ENCODE assay signal across 11 cellular contexts in the genomic region with DNA sequence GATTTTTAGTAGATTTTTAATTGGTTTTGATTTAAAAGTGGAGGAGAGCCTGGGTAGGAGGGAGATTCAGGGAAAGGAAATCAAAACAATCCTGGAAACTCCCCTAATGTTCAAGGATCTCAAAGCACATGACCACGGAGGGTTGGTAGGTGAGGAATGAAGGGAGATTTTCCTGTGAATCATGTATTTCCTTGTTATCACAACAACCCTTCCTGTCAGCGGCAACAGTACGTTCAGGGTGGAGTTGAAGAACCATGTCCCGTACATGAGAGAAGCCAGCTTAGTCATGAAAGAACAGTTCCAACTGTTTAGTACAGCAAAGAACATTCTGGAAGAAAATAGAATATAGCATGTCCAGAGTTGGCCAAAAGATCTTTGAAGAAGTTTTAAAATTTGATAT.
DNase-seq lines count a peak whose midpoint lies in the region; ATAC-seq, FAIRE-seq and TF ChIP-seq lines count a peak whose summit lies in the region.
"Had no signal": no experiment of that assay in that cellular context is flagged by ENCODE, and none has a peak within 500 bp of the region (broad histone marks: within the 10 kb centered on the region; RNA-seq: fewer than 3 reads in every experiment).

No MANE protein-coding gene starts in this region.

- in situ Hi-C loops in astrocyte of the spinal cord (cut with HindIII; ENCODE audit: low sequenced_read_pairs): no loop called here

- H3K27me3 ChIP-seq in keratinocyte (ENCODE audit: control insufficient read depth, extremely low read depth, insufficient read depth, low read length): no peaks in the 10 kb centered on the region
- H3K27me3 ChIP-seq in testis: no peaks in the 10 kb centered on the region

- peak overlapping the region; percentile 61 for H3K4me2 ChIP-seq in keratinocyte (ENCODE audit: control insufficient read depth, extremely low read depth, insufficient read depth, low read depth, low read length)

- H3K27ac Mint-ChIP-seq in T-helper 17 cell: no peak overlapping the region
- H3K27ac Mint-ChIP-seq: natural killer cell treated with Interleukin-12 subunit alpha and Interleukin-12 subunit beta and Interleukin-15 and Interleukin-18, amount 100 ng/mL, for 72 hours had no signal

- no peak for TF ChIP-seq POLR2A in testis (IDR thresholded peaks at IDR 0.05)

- no peak for ATAC-seq in T-helper 17 cell
- ATAC-seq in activated CD4-positive, CD25-positive, alpha-beta regulatory T cell treated with anti-CD3 and anti-CD28 coated beads, Interleukin-2, amount 50 U/mL, for 24 hours: no peak
- ATAC-seq: natural killer cell treated with Interleukin-12 subunit alpha and Interleukin-12 subunit beta and Interleukin-15 and Interleukin-18, amount 100 ng/mL, for 72 hours had no signal

- dilution Hi-C loops in keratinocyte (cut with MboI; ENCODE audit: extremely low pct_ligation_motif_present, low sequenced_read_pairs): no loop called here

- DNase-seq in HFF-Myc (ENCODE audit: extremely low read depth, low read depth) (peak; percentile 50), astrocyte of the spinal cord (ENCODE audit: low read depth, low spot score) (peak; percentile 73), keratinocyte (ENCODE audit: low read depth, low spot score) (peak; percentile 53), testis (peak; percentile 22), middle frontal gyrus (ENCODE audit: extremely low spot score, low spot score) (no peak), T-helper 17 cell (no peak)
- DNase-seq in effector CD8-positive, alpha-beta T cell (lab: John Stamatoyannopoulos, UW): no peak
- DNase-seq: activated CD4-positive, alpha-beta T cell treated with anti-CD3 and anti-CD28 coated beads for 48 hours had no signal

- peaks cover 8% of the 10 kb centered on the region for H3K27me3 Mint-ChIP-seq in T-helper 17 cell

- H3K4me1 Mint-ChIP-seq in T-helper 17 cell: no peaks in the 10 kb centered on the region
- H3K4me1 Mint-ChIP-seq: central memory CD8-positive, alpha-beta T cell had no signal

- H3K36me3 ChIP-seq in keratinocyte (ENCODE audit: control insufficient read depth in 2 of 2, extremely low read depth in 1 of 2, insufficient read depth in 2 of 2, low read length in 2 of 2): no peaks in the 10 kb centered on the region
- H3K36me3 ChIP-seq in testis (ENCODE audit: low read depth, missing control alignments): no peaks in the 10 kb centered on the region

- WGBS in testis, 2 donors: 23 to 43% methylated on average over 4 of the region's 4 CpGs

- FAIRE-seq in keratinocyte (lab: Jason Lieb, UNC): peak; percentile 94

- H3K27ac ChIP-seq in keratinocyte (ENCODE audit: control insufficient read depth, insufficient read depth, low read length) (peak overlapping the region; percentile 65), testis (peak overlapping the region in 1 of 2 donors; percentile 28)

- no peak for TF ChIP-seq CTCF in HFF-Myc (IDR thresholded peaks at IDR 0.05; ENCODE audit: low read depth, low read length, missing control alignments)
- no peak for TF ChIP-seq CTCF in astrocyte of the spinal cord (IDR thresholded peaks at IDR 0.05; ENCODE audit: low read depth, low read length)
- TF ChIP-seq CTCF in keratinocyte (optimal IDR thresholded peaks at IDR 0.05 in 1 of 3, IDR thresholded peaks at IDR 0.05 in 1 of 3, conservative IDR thresholded peaks at IDR 0.05 in 1 of 3; ENCODE audit: extremely low read depth in 1 of 3, insufficient read depth in 2 of 3, low read length in 3 of 3): no peak
- no peak for TF ChIP-seq CTCF in testis (IDR thresholded peaks at IDR 0.05)

- H3K79me2 ChIP-seq in keratinocyte (ENCODE audit: control insufficient read depth, insufficient read depth, low read length): no peaks in the 10 kb centered on the region

- H3K4me3 Mint-ChIP-seq in T-helper 17 cell: no peak overlapping the region
- H3K4me3 Mint-ChIP-seq: central memory CD8-positive, alpha-beta T cell; natural killer cell treated with Interleukin-12 subunit alpha and Interleukin-12 subunit beta and Interleukin-15 and Interleukin-18, amount 100 ng/mL, for 72 hours had no signal

- H3K36me3 Mint-ChIP-seq in T-helper 17 cell (ENCODE audit: low read depth): no peaks in the 10 kb centered on the region
- H3K36me3 Mint-ChIP-seq: natural killer cell treated with Interleukin-12 subunit alpha and Interleukin-12 subunit beta and Interleukin-15 and Interleukin-18, amount 100 ng/mL, for 72 hours had no signal

- H3K9ac ChIP-seq in keratinocyte (ENCODE audit: control insufficient read depth, extremely low read depth, insufficient read depth, low read length): peak overlapping the region; percentile 45

- intact Hi-C loops in testis (cut with DNase I; ENCODE audit: low total_unique reads): no loop called here

- H3K4me1 ChIP-seq in keratinocyte (ENCODE audit: control insufficient read depth, extremely low read depth, insufficient read depth, low read length) (peaks cover 21% of the 10 kb centered on the region), testis (no peaks in the 10 kb centered on the region)

- H3K4me3 ChIP-seq in HFF-Myc (replicated peaks; ENCODE audit: low read depth, low read length) (no peak overlapping the region), astrocyte of the spinal cord (ENCODE audit: low read depth, low read length) (no peak overlapping the region), keratinocyte (ENCODE audit: control insufficient read depth in 2 of 3, extremely low read depth in 1 of 3, insufficient read depth in 2 of 3, low read depth in 1 of 3, low read length in 3 of 3) (no peak overlapping the region), testis (no peak overlapping the region)

- H4K20me1 ChIP-seq in keratinocyte (ENCODE audit: control insufficient read depth, extremely low read depth, insufficient read depth, low read length): no peaks in the 10 kb centered on the region

- H3K9me1 ChIP-seq in keratinocyte (ENCODE audit: control insufficient read depth, extremely low read depth, insufficient read depth, low read length): no peaks in the 10 kb centered on the region

- peak overlapping the region; percentile 39 for H2AFZ ChIP-seq in keratinocyte (ENCODE audit: control insufficient read depth, low read length)

- H3K9me3 ChIP-seq in keratinocyte (ENCODE audit: control insufficient read depth, low read depth, low read length) (no peaks in the 10 kb centered on the region), testis (no peaks in the 10 kb centered on the region), T-helper 17 cell (ENCODE audit: control insufficient read depth, low read length, poor library complexity, severe bottlenecking) (no peaks in the 10 kb centered on the region)

Comparison
In these comparisons a context has a peak if more than half of its experiments do, and no peak if none do; other contexts are left out.
1. DNase-seq: peak in HFF-Myc (single experiment), astrocyte of the spinal cord (single experiment), keratinocyte (single experiment) and testis (single experiment); none in middle frontal gyrus (single experiment), effector CD8-positive, alpha-beta T cell (single experiment) and T-helper 17 cell (0 of 3).